Comparison of ENCODE assay signal across 12 cellular contexts in genomic region chr11:43924112-43924855, GRCh38. TPM values are rescaled to one million over a fixed set of nuclear protein-coding genes. Genes with fewer than 3 reads are reported as not detected.
DNase-seq lines count a peak whose midpoint lies in the region; ATAC-seq and TF ChIP-seq lines count a peak whose summit lies in the region.
"Had no signal": no experiment of that assay in that cellular context is flagged by ENCODE, and none has a peak within 500 bp of the region (broad histone marks: within the 10 kb centered on the region; RNA-seq: fewer than 3 reads in every experiment).

No MANE protein-coding gene starts in this region.

- no peaks in the 10 kb centered on the region for H3K9me3 ChIP-seq in A673 (ENCODE audit: low read depth, low read length, poor library complexity, severe bottlenecking)
- H3K9me3 ChIP-seq in WERI-Rb-1 (ENCODE audit: severe bottlenecking) = no peaks in the 10 kb centered on the region
- H3K9me3 ChIP-seq in prostate gland = no peaks in the 10 kb centered on the region

- CTCF ChIA-PET in A673 (lab: Charles Lee) = no interaction called here
- CTCF ChIA-PET in activated CD4-positive, alpha-beta memory T cell treated with anti-CD3 and anti-CD28 coated beads for 36 hours (lab: Charles Lee) = interaction anchor here (0.6 to 1.7 kb wide), 3 partner anchors 9 to 35 kb away, joined by 3 to 6 read pairs (median 3); no protein-coding TSS in a partner anchor

- H3K36me3 ChIP-seq in A673 (ENCODE audit: insufficient read depth, low read length, poor library complexity, severe bottlenecking) = peaks cover 21% of the 10 kb centered on the region
- H3K36me3 ChIP-seq in WERI-Rb-1 = peaks cover 4% of the 10 kb centered on the region
- H3K36me3 ChIP-seq in prostate gland = no peaks in the 10 kb centered on the region

- peaks cover 21% of the 10 kb centered on the region for H3K4me1 ChIP-seq in A673 (ENCODE audit: insufficient read depth, low read length, poor library complexity, severe bottlenecking)
- H3K4me1 ChIP-seq in prostate gland (replicated peaks) = no peaks in the 10 kb centered on the region

- no peak for DNase-seq in A673 (ENCODE audit: low spot score)
- no peak for DNase-seq in WERI-Rb-1
- no peak for DNase-seq in foreskin fibroblast
- DNase-seq in prostate gland (ENCODE audit: low spot score) = no peak
- no peak for DNase-seq in activated CD4-positive, alpha-beta memory T cell treated with anti-CD3 and anti-CD28 coated beads for 36 hours
- DNase-seq in mesenteric fat pad (ENCODE audit: low spot score) = no peak
- DNase-seq in kidney glomerular epithelial cell (lab: John Stamatoyannopoulos, UW) = no peak
- DNase-seq in activated T-cell treated with anti-CD3 and anti-CD28 coated beads, Interleukin-2, amount 50 U/mL, for 72 hours = no peak
- DNase-seq: activated CD4-positive, CD25-positive, alpha-beta regulatory T cell; NCI-H1436 treated with DMSO at 0.1 percent for 48 hours had no signal

- POLR2A ChIA-PET in A673 (lab: Charles Lee; ENCODE audit: low non-redundant PET) = no interaction called here
- POLR2A ChIA-PET in activated CD4-positive, alpha-beta memory T cell treated with anti-CD3 and anti-CD28 coated beads for 36 hours (lab: Charles Lee) = interaction anchor here (0.6 kb wide), 1 partner anchor 93 kb away, joined by 3 read pairs; no protein-coding TSS in a partner anchor

- no peak for TF ChIP-seq POLR2A in prostate gland (IDR thresholded peaks at IDR 0.05)

- H3K4me3 ChIP-seq in A673 (ENCODE audit: low read depth, low read length, poor library complexity, severe bottlenecking) (no peak overlapping the region), WERI-Rb-1 (ENCODE audit: low read depth, low read length) (no peak overlapping the region), foreskin fibroblast (ENCODE audit: low read depth in 1 of 2, low read length in 2 of 2) (no peak overlapping the region), prostate gland (no peak overlapping the region)

- H3K36me3 Mint-ChIP-seq in activated CD4-positive, alpha-beta memory T cell treated with anti-CD3 and anti-CD28 coated beads for 36 hours = peaks cover 21% of the 10 kb centered on the region
- peaks cover 6 to 7% of the 10 kb centered on the region in 2 donors for H3K36me3 Mint-ChIP-seq in activated T-cell treated with anti-CD3 and anti-CD28 coated beads, Interleukin-2, amount 50 U/mL, for 72 hours (ENCODE audit: insufficient read depth in 2 of 2)

- H3K27ac Mint-ChIP-seq in activated CD4-positive, alpha-beta memory T cell treated with anti-CD3 and anti-CD28 coated beads for 36 hours = no peak overlapping the region
- H3K27ac Mint-ChIP-seq in activated T-cell treated with anti-CD3 and anti-CD28 coated beads, Interleukin-2, amount 50 U/mL, for 72 hours = no peak overlapping the region
- H3K27ac Mint-ChIP-seq: stimulated activated naive CD8-positive, alpha-beta T cell treated with anti-CD3 and anti-CD28 coated beads, Interleukin-15, Interleukin-2, amounts not matched to agents 100 ng/mL and 50 ng/mL, for 24 hours had no signal

- no peaks in the 10 kb centered on the region for H3K27me3 Mint-ChIP-seq in activated CD4-positive, alpha-beta memory T cell treated with anti-CD3 and anti-CD28 coated beads for 36 hours
- no peaks in the 10 kb centered on the region for H3K27me3 Mint-ChIP-seq in activated T-cell treated with anti-CD3 and anti-CD28 coated beads, Interleukin-2, amount 50 U/mL, for 72 hours (ENCODE audit: low read depth)
- H3K27me3 Mint-ChIP-seq: stimulated activated naive CD8-positive, alpha-beta T cell treated with anti-CD3 and anti-CD28 coated beads, Interleukin-15, Interleukin-2, amounts not matched to agents 100 ng/mL and 50 ng/mL, for 24 hours had no signal

- TF ChIP-seq CTCF in A673 (conservative IDR thresholded peaks at IDR 0.05; ENCODE audit: low read depth, low read length) (peak; percentile 53; the same call in 1 of the 2 replicates), WERI-Rb-1 (IDR thresholded peaks at IDR 0.05; ENCODE audit: low read depth, low read length) (peak; percentile 51), foreskin fibroblast (IDR thresholded peaks at IDR 0.05; ENCODE audit: low read depth, low read length) (peak; percentile 2), prostate gland (IDR thresholded peaks at IDR 0.05) (no peak)

- H3K4me1 Mint-ChIP-seq in activated CD4-positive, alpha-beta memory T cell treated with anti-CD3 and anti-CD28 coated beads for 36 hours (ENCODE audit: low read depth) = peaks cover 20% of the 10 kb centered on the region
- peaks cover 17% of the 10 kb centered on the region for H3K4me1 Mint-ChIP-seq in activated T-cell treated with anti-CD3 and anti-CD28 coated beads, Interleukin-2, amount 50 U/mL, for 72 hours (ENCODE audit: low read depth)

- intact Hi-C loops in A673 (cut with micrococcal nuclease; ENCODE audit: unreplicated experiment) = no loop called here
- intact Hi-C loops in prostate gland (cut with DNase I) = no loop called here
- intact Hi-C loops in activated CD4-positive, alpha-beta memory T cell treated with anti-CD3 and anti-CD28 coated beads for 36 hours (cut with micrococcal nuclease) = loop anchor here (5.0 kb wide), 1 partner anchor 42 kb away; the partner anchor contains the start of gene ALKBH3

- BruUV-seq in A673 (replicated peaks; lab: Mats Ljungman, UMichigan) = no TSS peak

- no peak overlapping the region for H3K4me3 Mint-ChIP-seq in activated CD4-positive, alpha-beta memory T cell treated with anti-CD3 and anti-CD28 coated beads for 36 hours
- H3K4me3 Mint-ChIP-seq in activated T-cell treated with anti-CD3 and anti-CD28 coated beads, Interleukin-2, amount 50 U/mL, for 72 hours = no peak overlapping the region
- H3K4me3 Mint-ChIP-seq: stimulated activated naive CD8-positive, alpha-beta T cell treated with anti-CD3 and anti-CD28 coated beads, Interleukin-15, Interleukin-2, amounts not matched to agents 100 ng/mL and 50 ng/mL, for 24 hours had no signal

- WGBS in prostate gland = 91% methylated on average over 27 of the region's 27 CpGs

- no peaks in the 10 kb centered on the region for H3K9me3 Mint-ChIP-seq in activated CD4-positive, alpha-beta memory T cell treated with anti-CD3 and anti-CD28 coated beads for 36 hours
- no peaks in the 10 kb centered on the region for H3K9me3 Mint-ChIP-seq in activated T-cell treated with anti-CD3 and anti-CD28 coated beads, Interleukin-2, amount 50 U/mL, for 72 hours
- H3K9me3 Mint-ChIP-seq: stimulated activated naive CD8-positive, alpha-beta T cell treated with anti-CD3 and anti-CD28 coated beads, Interleukin-15, Interleukin-2, amounts not matched to agents 100 ng/mL and 50 ng/mL, for 24 hours had no signal

- H3K27ac ChIP-seq in A673 (ENCODE audit: low read depth, low read length, poor library complexity, severe bottlenecking) (peak overlapping the region; percentile 14), WERI-Rb-1 (no peak overlapping the region), prostate gland (peak overlapping the region; percentile 65)
- H3K27ac ChIP-seq: HL-60 had no signal

- ATAC-seq in activated T-cell treated with anti-CD3 and anti-CD28 coated beads, Interleukin-2, amount 50 U/mL, for 72 hours (replicated peaks in 1 of 2) = no peak

- H3K27me3 ChIP-seq in A673 (replicated peaks; ENCODE audit: insufficient read depth, low read depth, low read length, poor library complexity) (no peaks in the 10 kb centered on the region), WERI-Rb-1 (ENCODE audit: insufficient read depth, low read depth, severe bottlenecking) (no peaks in the 10 kb centered on the region), prostate gland (replicated peaks; ENCODE audit: insufficient read depth) (no peaks in the 10 kb centered on the region)

RNA-seq across cellular contexts. Expression of gene C11orf96, which starts 18.2 kb away (rescaled TPM):
- total RNA-seq in A673 (2021) = 1.1 and 1.5 TPM in 2 replicates
- 100 to 1,000 TPM in 1 of 2 donors, 10 to 100 TPM in 1; 21.4 to 268 TPM for total RNA-seq in prostate gland
- total RNA-seq in activated CD4-positive, alpha-beta memory T cell treated with anti-CD3 and anti-CD28 coated beads for 36 hours = under 1 TPM in 1 of 2 experiments, not detected in 1; 0.21 TPM
- 349 TPM for total RNA-seq in mesenteric fat pad
- total RNA-seq in activated T-cell treated with anti-CD3 and anti-CD28 coated beads, Interleukin-2, amount 50 U/mL, for 72 hours = 1 to 10 TPM; 4.7 to 8.6 TPM

RNA-seq across cellular contexts. Expression of gene ALKBH3, which starts 43.7 kb away (rescaled TPM):
- total RNA-seq in A673 (2021) = 94.4 and 96.6 TPM in 2 replicates
- total RNA-seq in prostate gland = 10 to 100 TPM; 37.6 to 55.7 TPM
- 10 to 100 TPM; 32.1 to 35.8 TPM for total RNA-seq in activated CD4-positive, alpha-beta memory T cell treated with anti-CD3 and anti-CD28 coated beads for 36 hours
- 31.0 TPM for total RNA-seq in mesenteric fat pad
- total RNA-seq in activated T-cell treated with anti-CD3 and anti-CD28 coated beads, Interleukin-2, amount 50 U/mL, for 72 hours = 10 to 100 TPM; 81.7 to 84.4 TPM

Comparison
In these comparisons a context has a peak if more than half of its experiments do, and no peak if none do; other contexts are left out.
1. CTCF ChIP-seq: peak in A673 (single experiment), WERI-Rb-1 (single experiment) and foreskin fibroblast (single experiment); none in prostate gland (0 of 4).